15 cellular contexts compared by ENCODE assay signal in the genomic region with DNA sequence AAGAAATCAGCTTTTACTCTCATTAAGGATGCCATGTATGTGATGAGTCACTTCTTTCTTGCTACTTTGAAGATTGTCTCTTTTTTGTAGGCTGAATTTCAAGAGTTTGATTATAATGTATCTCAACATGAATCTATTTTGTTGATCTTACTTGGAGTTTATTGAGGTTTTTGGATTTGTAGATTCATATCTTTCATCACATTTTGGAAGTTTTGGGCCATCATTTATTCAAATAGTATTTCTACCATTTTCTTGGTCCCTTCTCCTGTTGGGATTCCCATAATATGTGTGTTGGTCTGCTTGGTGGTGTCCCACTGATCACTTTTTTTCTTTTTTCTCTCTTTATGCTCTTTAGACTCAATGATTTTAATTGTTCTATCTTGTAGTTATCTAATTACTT.
DNase-seq lines count a peak whose midpoint lies in the region; TF ChIP-seq lines count a peak whose summit lies in the region.
"Had no signal": no experiment of that assay in that cellular context is flagged by ENCODE, and none has a peak within 500 bp of the region (broad histone marks: within the 10 kb centered on the region; RNA-seq: fewer than 3 reads in every experiment).

No MANE protein-coding gene starts in this region.

- H3K36me3 ChIP-seq in GM23248 (ENCODE audit: low read depth) (no peaks in the 10 kb centered on the region), Karpas-422 (ENCODE audit: insufficient read depth, low read length) (peaks cover 14% of the 10 kb centered on the region; the same call in 1 of the 2 replicates)
- H3K36me3 ChIP-seq: HAP-1 had no signal

- H3K4me3 ChIP-seq in astrocyte of the spinal cord (ENCODE audit: low read depth, low read length) = no peak overlapping the region
- H3K4me3 ChIP-seq in GM23248 = no peak overlapping the region
- H3K4me3 ChIP-seq in Karpas-422 (ENCODE audit: low read length) = no peak overlapping the region
- H3K4me3 ChIP-seq: BLaER1, HAP-1 had no signal

- H3K9me3 ChIP-seq in GM23248 (ENCODE audit: low read depth) = peaks cover 8% of the 10 kb centered on the region
- H3K9me3 ChIP-seq in Karpas-422 (ENCODE audit: low read length) = peaks cover 45% of the 10 kb centered on the region

- 0 out of 2 replicates have a peak, but pooled peaks cover 4% of the 10 kb centered on the region for H4K20me1 ChIP-seq in GM23248 (ENCODE audit: insufficient read depth)
- no peaks in the 10 kb centered on the region for H4K20me1 ChIP-seq in Karpas-422 (ENCODE audit: insufficient read depth, low read depth, low read length)
- H4K20me1 ChIP-seq: BLaER1 had no signal

- no peaks in the 10 kb centered on the region for H3K27me3 ChIP-seq in GM23248 (replicated peaks; ENCODE audit: insufficient read depth)
- no peaks in the 10 kb centered on the region for H3K27me3 ChIP-seq in Karpas-422 (ENCODE audit: low read length)
- H3K27me3 ChIP-seq: BLaER1 had no signal

- H3K4me2 ChIP-seq in GM23248 (ENCODE audit: unreplicated experiment) (no peak overlapping the region), Karpas-422 (ENCODE audit: low read depth, low read length, poor library complexity, severe bottlenecking) (no peak overlapping the region)
- H3K4me2 ChIP-seq: BLaER1 had no signal

- H3K27ac ChIP-seq in GM23248 (no peak overlapping the region), Karpas-422 (ENCODE audit: low read length) (no peak overlapping the region)
- H3K27ac ChIP-seq: BLaER1 had no signal

- H3K4me1 ChIP-seq in GM23248 (ENCODE audit: insufficient read depth) (no peaks in the 10 kb centered on the region), Karpas-422 (ENCODE audit: low read length) (no peaks in the 10 kb centered on the region)
- H3K4me1 ChIP-seq: BLaER1, HAP-1 had no signal

- in situ Hi-C loops in astrocyte of the spinal cord (cut with HindIII; ENCODE audit: low sequenced_read_pairs) = no loop called here
- in situ Hi-C loops in GM23248 (cut with MboI) = no loop called here

- H3F3A ChIP-seq in GM23248 (ENCODE audit: insufficient read depth) = no peaks in the 10 kb centered on the region

- DNase-seq in ELR (ENCODE audit: low read depth) (peak; percentile 2), M059J (ENCODE audit: low read depth) (peak; percentile 34), astrocyte of the spinal cord (ENCODE audit: low read depth, low spot score) (peak; percentile 2), fibroblast of peridontal ligament (ENCODE audit: extremely low read depth) (peak; percentile 3), GM23248 (no peak), NOMO-1 treated with dmso at 0.1 percent for 144 hours (lab: John Stamatoyannopoulos, UW; ENCODE audit: unreplicated experiment) (no peak), SIG-M5 treated with dmso at 0.1 percent for 504 hours (lab: John Stamatoyannopoulos, UW; ENCODE audit: unreplicated experiment) (no peak), Karpas-422 (no peak)
- DNase-seq: 8988T; CD4-positive, alpha-beta memory T cell; DMS153; DND-41; EL had no signal

- H3K9me2 ChIP-seq in GM23248 (ENCODE audit: insufficient read depth) (no peaks in the 10 kb centered on the region), Karpas-422 (replicated peaks; ENCODE audit: insufficient read depth, low read length) (no peaks in the 10 kb centered on the region)

- TF ChIP-seq CTCF in astrocyte of the spinal cord (IDR thresholded peaks at IDR 0.05; ENCODE audit: low read depth, low read length) = no peak

- H2AFZ ChIP-seq in GM23248 (no peak overlapping the region), Karpas-422 (ENCODE audit: low read length) (no peak overlapping the region)

- no peak overlapping the region for H3K9ac ChIP-seq in GM23248
- H3K9ac ChIP-seq in Karpas-422 (ENCODE audit: low read length) = no peak overlapping the region
- H3K9ac ChIP-seq: BLaER1 had no signal

- H3K79me2 ChIP-seq in GM23248 (ENCODE audit: insufficient read depth) (peaks cover 21% of the 10 kb centered on the region), Karpas-422 (ENCODE audit: low read length) (peaks cover 64% of the 10 kb centered on the region)

Comparison
In these comparisons a context has a peak if more than half of its experiments do, and no peak if none do; other contexts are left out.
1. DNase-seq: peak in ELR (single experiment), M059J (single experiment), astrocyte of the spinal cord (single experiment) and fibroblast of peridontal ligament (single experiment); none in GM23248 (single experiment), NOMO-1 treated with dmso at 0.1 percent for 144 hours (single experiment), SIG-M5 treated with dmso at 0.1 percent for 504 hours (single experiment) and Karpas-422 (single experiment).